ENCODE assay signal across 9 cellular contexts in genomic region chr1:201649776-201650607, GRCh38.
A peak's percentile ranks its signal among the peaks of the same experiment; 100 is the strongest.
DNase-seq lines count a peak whose midpoint lies in the region; ATAC-seq, FAIRE-seq and TF ChIP-seq lines count a peak whose summit lies in the region.
"Had no signal": no experiment of that assay in that cellular context is flagged by ENCODE, and none has a peak within 500 bp of the region (broad histone marks: within the 10 kb centered on the region; RNA-seq: fewer than 3 reads in every experiment).

No MANE protein-coding gene starts in this region.

- H3K36me3 ChIP-seq in OCI-LY7 (ENCODE audit: insufficient read depth, low read length), result no peaks in the 10 kb centered on the region
- H3K36me3 ChIP-seq: neutrophil had no signal

- H3K36me3 Mint-ChIP-seq in CD14-positive monocyte, result peaks cover 0 to 4% of the 10 kb centered on the region in 2 donors

- peaks cover 24% of the 10 kb centered on the region for H3K4me1 Mint-ChIP-seq in CD14-positive monocyte

- no peaks in the 10 kb centered on the region for H4K20me1 ChIP-seq in OCI-LY7 (ENCODE audit: insufficient read depth, low read length)

- no peaks in the 10 kb centered on the region for H3K9me2 ChIP-seq in OCI-LY7 (ENCODE audit: insufficient read depth, low read length)

- no peak overlapping the region for H2AFZ ChIP-seq in OCI-LY7 (ENCODE audit: low read length)

- peaks cover 6% of the 10 kb centered on the region for H3K4me1 ChIP-seq in OCI-LY7 (ENCODE audit: insufficient read depth, low read length, poor library complexity, severe bottlenecking)

- CTCF ChIA-PET in OCI-LY7 (lab: Charles Lee; ENCODE audit: unreplicated experiment), result no interaction called here

- no peak overlapping the region for H3K27ac Mint-ChIP-seq in CD14-positive monocyte

- no peaks in the 10 kb centered on the region for H3K79me2 ChIP-seq in OCI-LY7 (ENCODE audit: insufficient read depth, low read depth, low read length)

- FAIRE-seq in RCC 7860 (lab: Jason Lieb, UNC), result no peak

- TF ChIP-seq CTCF in CD14-positive monocyte (IDR thresholded peaks at IDR 0.05) (no peak), OCI-LY7 (conservative IDR thresholded peaks at IDR 0.05; ENCODE audit: low read length) (no peak)

- H3K4me2 ChIP-seq in OCI-LY7 (ENCODE audit: low read length), result no peak overlapping the region

- H3K9me3 Mint-ChIP-seq in CD14-positive monocyte, result no peaks in the 10 kb centered on the region

- H3K4me3 Mint-ChIP-seq in CD14-positive monocyte, result peak overlapping the region; percentile 77 to 88

- no peak overlapping the region for H3K4me3 ChIP-seq in OCI-LY7 (ENCODE audit: low read depth, low read length, poor library complexity, severe bottlenecking)

- intact Hi-C loops in CD14-positive monocyte (cut with micrococcal nuclease) (no loop called here), left cardiac atrium (cut with DNase I) (no loop called here), posterior vena cava (cut with DNase I) (no loop called here), OCI-LY7 (cut with micrococcal nuclease; ENCODE audit: unreplicated experiment) (no loop called here)

- no peak overlapping the region for H3K27ac ChIP-seq in OCI-LY7 (ENCODE audit: low read depth, low read length, poor library complexity, severe bottlenecking)
- H3K27ac ChIP-seq: neutrophil had no signal

- peak; percentile 78 to 83 for ATAC-seq in left cardiac atrium

- DNase-seq in CD14-positive monocyte (ENCODE audit: low spot score), result no peak
- peak; percentile 79 for DNase-seq in NCI-H128 (lab: John Stamatoyannopoulos, UW; ENCODE audit: unreplicated experiment)
- DNase-seq in amygdala (lab: John Stamatoyannopoulos, UW), result peak in 55 of 56 donors; percentile 35 to 93 (median 79)
- peak; percentile 82 for DNase-seq in left cardiac atrium
- DNase-seq in posterior vena cava (ENCODE audit: low spot score), result peak; percentile 93
- no peak for DNase-seq in RCC 7860 (ENCODE audit: low spot score)
- DNase-seq in OCI-LY7 (ENCODE audit: low spot score), result no peak
- no peak for DNase-seq in KBM-7

- H3K27me3 Mint-ChIP-seq in CD14-positive monocyte (ENCODE audit: low read depth in 3 of 3), result peaks cover 32 to 41% (median 38%) of the 10 kb centered on the region in 3 donors

- BruUV-seq in OCI-LY7 (replicated peaks; lab: Mats Ljungman, UMichigan), result no TSS peak

- POLR2A ChIA-PET in OCI-LY7 (lab: Charles Lee), result no interaction called here

- no peaks in the 10 kb centered on the region for H3K9me3 ChIP-seq in OCI-LY7 (ENCODE audit: low read length)
- H3K9me3 ChIP-seq: neutrophil had no signal

- in situ Hi-C loops in KBM-7 (cut with MboI; ENCODE audit: low pct_unique_long_range_greater_than_20kb, low sequenced_read_pairs), result no loop called here

Comparison
In these comparisons a context has a peak if more than half of its experiments do, and no peak if none do; other contexts are left out.
1. DNase-seq: peak in NCI-H128 (single experiment), amygdala (55 of 56), left cardiac atrium (single experiment) and posterior vena cava (single experiment); none in CD14-positive monocyte (single experiment), RCC 7860 (single experiment), OCI-LY7 (single experiment) and KBM-7 (single experiment).